8 cellular contexts compared by ENCODE assay signal in the genomic region with DNA sequence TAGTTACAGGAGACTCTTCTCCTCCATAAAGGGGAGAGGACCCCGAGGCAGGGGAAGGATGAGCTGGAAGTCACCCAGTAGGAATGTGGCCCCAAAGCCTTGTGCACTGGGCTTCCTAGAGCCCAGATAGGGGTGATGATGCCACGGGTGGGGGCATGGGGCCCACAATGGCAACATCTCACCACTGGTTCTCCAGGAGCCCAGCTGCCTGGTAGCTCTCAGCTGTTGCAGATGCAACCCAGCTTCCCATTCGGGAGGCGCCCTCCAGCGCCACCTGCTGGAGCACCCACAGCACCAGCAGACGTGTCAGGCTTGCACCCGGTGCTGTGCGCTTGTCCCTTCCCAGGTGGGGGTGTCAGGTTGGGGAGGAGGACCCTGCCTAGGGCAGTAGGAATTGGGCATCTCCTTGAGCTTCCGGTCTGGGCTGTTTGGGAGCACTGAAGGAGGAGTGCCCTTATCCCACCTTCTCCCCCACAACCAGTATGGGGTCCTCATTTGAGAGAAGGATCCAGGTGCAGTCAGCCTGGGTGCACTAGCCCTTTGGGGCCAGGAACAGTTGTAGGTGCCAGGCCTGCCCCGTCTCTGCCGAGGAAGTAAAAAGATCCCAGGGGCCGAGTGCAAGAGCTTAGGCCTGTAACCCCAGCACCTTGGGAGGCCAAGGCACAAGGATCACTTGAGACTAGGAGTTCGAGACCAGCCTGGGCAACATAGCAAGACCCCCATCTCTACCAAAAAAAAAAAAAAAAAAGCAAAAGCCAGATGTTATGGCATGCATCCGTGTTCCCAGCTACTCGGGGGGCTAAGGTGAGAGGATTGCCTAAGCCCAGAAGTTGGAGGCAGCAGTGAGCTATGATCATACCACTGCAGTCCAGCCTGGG.
DNase-seq lines count a peak whose midpoint lies in the region; ATAC-seq and TF ChIP-seq lines count a peak whose summit lies in the region.

No MANE protein-coding gene starts in this region.

- DNase-seq in NCI-H446 (lab: John Stamatoyannopoulos, UW), result peak; percentile 27 to 57
- no peak for DNase-seq in NCI-H446 treated with DMSO at 0.1 percent for 48 hours (lab: John Stamatoyannopoulos, UW)
- peak; percentile 61 for DNase-seq in NCI-H146 (lab: John Stamatoyannopoulos, UW)
- peak; percentile 86 for DNase-seq in activated CD4-positive, CD25-positive, alpha-beta regulatory T cell treated with anti-CD3 and anti-CD28 coated beads, Interleukin-2, amount 50 U/mL, for 72 hours
- peak in 52 of 61 donors; percentile 11 to 79 (median 44) for DNase-seq in caudate nucleus (lab: John Stamatoyannopoulos, UW)
- DNase-seq in kidney tubule cell (ENCODE audit: low spot score), result peak; percentile 65
- peak; percentile 86 for DNase-seq in stimulated activated CD4-positive, alpha-beta T cell treated with anti-CD3 and anti-CD28 coated beads, Interleukin-4, amount 100 ng/mL, for 1 hour

- no peak overlapping the region for H3K27ac ChIP-seq in caudate nucleus (ENCODE audit: low read depth, low read length)

- ATAC-seq in GM18505 (IDR thresholded peaks at IDR 0.05; ENCODE audit: unreplicated experiment), result no peak

- TF ChIP-seq POLR2A in GM18505 (IDR thresholded peaks at IDR 0.05; ENCODE audit: borderline replicate concordance, extremely low read depth, insufficient read depth, insufficient read length), result no peak
